ENCODE assay signal across 9 cellular contexts in the genomic region with DNA sequence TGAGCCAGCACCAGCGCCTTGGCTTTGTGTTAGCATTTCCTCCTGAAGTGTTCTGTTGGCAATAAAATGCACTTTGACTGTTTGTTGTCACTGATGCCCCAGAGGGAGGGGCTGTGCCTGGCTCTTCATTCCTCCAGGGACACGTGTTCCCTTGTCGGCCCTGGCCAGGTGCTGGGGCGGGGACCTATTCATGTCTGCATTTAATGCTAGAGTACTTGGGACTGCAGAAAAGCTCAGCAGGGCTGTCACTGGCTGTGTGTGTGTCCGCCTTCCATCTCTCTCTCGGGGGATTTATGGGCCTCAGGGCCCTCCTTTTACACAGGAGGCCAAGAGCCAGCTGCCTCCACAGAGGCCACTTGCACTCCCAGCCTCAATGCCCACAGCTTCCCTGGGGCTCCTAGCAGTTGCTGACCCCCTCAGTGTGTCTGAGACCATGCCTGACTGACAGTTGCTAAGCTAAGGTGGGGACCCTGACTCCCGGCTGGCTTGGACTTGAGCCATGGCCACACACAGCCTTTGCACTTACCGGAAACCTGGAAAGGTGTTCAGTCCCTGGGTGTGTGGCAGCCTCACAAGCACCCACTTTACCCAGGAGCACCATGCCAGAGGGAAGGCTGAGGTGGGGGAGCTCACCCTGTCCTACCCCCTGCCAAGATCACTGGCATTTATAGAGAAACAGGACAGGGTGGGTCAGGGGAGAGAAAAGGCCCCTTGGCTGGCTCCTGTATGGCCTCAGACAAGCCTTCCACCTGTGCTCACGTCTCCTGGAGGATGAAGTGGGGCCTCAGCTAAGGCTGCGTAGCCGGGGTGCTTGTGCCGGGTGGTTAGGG. TPM values are rescaled to one million over a fixed set of nuclear protein-coding genes. Genes with fewer than 3 reads are reported as not detected.
DNase-seq lines count a peak whose midpoint lies in the region; ATAC-seq, FAIRE-seq and TF ChIP-seq lines count a peak whose summit lies in the region.
"Had no signal": no experiment of that assay in that cellular context is flagged by ENCODE, and none has a peak within 500 bp of the region (broad histone marks: within the 10 kb centered on the region; RNA-seq: fewer than 3 reads in every experiment).

No MANE protein-coding gene starts in this region.

- no peak overlapping the region for H3K27ac Mint-ChIP-seq in T-helper 2 cell treated with Interferon-gamma antibody and Interleukin-4, amounts not matched to agents 5 μg/mL and 100 μg/mL, for 36 hours

- POLR2A ChIA-PET in PC-9 (lab: Charles Lee; ENCODE audit: unreplicated experiment), result interaction anchor here (0.5 kb wide), 1 partner anchor 1934 kb away, joined by 3 read pairs; no protein-coding TSS in a partner anchor
- POLR2A ChIA-PET in HEK293T (lab: Yijun Ruan, JAX), result interaction anchor here (0.9 kb wide), 1 partner anchor 369 kb away, joined by 3 read pairs; no protein-coding TSS in a partner anchor

- H4K20me1 ChIP-seq in Karpas-422 (ENCODE audit: insufficient read depth, low read depth, low read length) (no peaks in the 10 kb centered on the region), PC-9 (ENCODE audit: insufficient read depth) (peaks cover 18% of the 10 kb centered on the region; the same call in 1 of the 2 replicates)

- intact Hi-C loops in PC-9 (cut with micrococcal nuclease; ENCODE audit: unreplicated experiment) (loop anchor here (5.0 kb wide), 1 partner anchor 71 kb away; no protein-coding TSS in a partner anchor), left cardiac atrium (cut with DNase I) (loop anchor here in 1 of 2 donors (5.0 kb wide), 1 partner anchor 89 kb away; no protein-coding TSS in a partner anchor)

- no peak overlapping the region for H3K4me3 Mint-ChIP-seq in T-helper 2 cell treated with Interferon-gamma antibody and Interleukin-4, amounts not matched to agents 5 μg/mL and 100 μg/mL, for 36 hours

- peaks cover 11% of the 10 kb centered on the region for H3K4me1 ChIP-seq in Karpas-422 (ENCODE audit: low read length)
- H3K4me1 ChIP-seq in PC-9 (replicated peaks; ENCODE audit: insufficient read depth), result no peaks in the 10 kb centered on the region
- H3K4me1 ChIP-seq in small intestine (ENCODE audit: control insufficient read depth in 2 of 2, insufficient read depth in 1 of 2, low read depth in 1 of 2, low read length in 1 of 2), result peaks cover 0 to 5% of the 10 kb centered on the region in 2 donors

- H3K27ac ChIP-seq in Karpas-422 (ENCODE audit: low read length) (no peak overlapping the region), PC-9 (no peak overlapping the region), small intestine (ENCODE audit: low read depth in 1 of 2, low read length in 1 of 2) (peak overlapping the region; percentile 63 to 94)

- peaks cover 7% of the 10 kb centered on the region for H3K36me3 Mint-ChIP-seq in T-helper 2 cell treated with Interferon-gamma antibody and Interleukin-4, amounts not matched to agents 5 μg/mL and 100 μg/mL, for 36 hours (ENCODE audit: low read depth)

- H3K79me2 ChIP-seq in Karpas-422 (ENCODE audit: low read length) (no peaks in the 10 kb centered on the region), PC-9 (ENCODE audit: low read depth) (no peaks in the 10 kb centered on the region)

- FAIRE-seq in small intestine (lab: Jason Lieb, UNC), result no peak

- no peaks in the 10 kb centered on the region for H3K4me1 Mint-ChIP-seq in T-helper 2 cell treated with Interferon-gamma antibody and Interleukin-4, amounts not matched to agents 5 μg/mL and 100 μg/mL, for 36 hours (ENCODE audit: low read depth)

- H2AFZ ChIP-seq in Karpas-422 (ENCODE audit: low read length) (no peak overlapping the region), PC-9 (no peak overlapping the region)

- no peaks in the 10 kb centered on the region for H3K27me3 ChIP-seq in Karpas-422 (ENCODE audit: low read length)
- no peaks in the 10 kb centered on the region for H3K27me3 ChIP-seq in PC-9 (ENCODE audit: insufficient read depth, low read depth)
- no peaks in the 10 kb centered on the region for H3K27me3 ChIP-seq in small intestine (ENCODE audit: control insufficient read depth in 2 of 2, insufficient read depth in 2 of 2, low read length in 2 of 2)

- H3K9ac ChIP-seq in Karpas-422 (ENCODE audit: low read length), result no peak overlapping the region

- no peak for ATAC-seq in left cardiac atrium
- no peak for ATAC-seq in GM18867 (IDR thresholded peaks at IDR 0.05; ENCODE audit: unreplicated experiment)
- no peak for ATAC-seq in GM21526 (IDR thresholded peaks at IDR 0.05; ENCODE audit: low FRiP score, unreplicated experiment)

- BruUV-seq in PC-9 (replicated peaks; lab: Mats Ljungman, UMichigan), result TSS peak; percentile 7

- no peaks in the 10 kb centered on the region for H3K27me3 Mint-ChIP-seq in T-helper 2 cell treated with Interferon-gamma antibody and Interleukin-4, amounts not matched to agents 5 μg/mL and 100 μg/mL, for 36 hours (ENCODE audit: low read depth)

- WGBS in small intestine, 3 donors, result 24 to 52% (median 47%) methylated on average over 11 to 12 of the region's 12 CpGs

- H3K9me3 Mint-ChIP-seq in T-helper 2 cell treated with Interferon-gamma antibody and Interleukin-4, amounts not matched to agents 5 μg/mL and 100 μg/mL, for 36 hours, result no peaks in the 10 kb centered on the region

- DNase-seq in Karpas-422 (peak; percentile 59), PC-9 (peak; percentile 51 to 68), left cardiac atrium (peak; percentile 22), small intestine (peak; percentile 98), HEK293T (ENCODE audit: extremely low spot score) (no peak)
- no peak for DNase-seq in T-helper 2 cell treated with Interferon-gamma antibody and Interleukin-4, amounts not matched to agents 5 μg/mL and 100 μg/mL, for 36 hours (ENCODE audit: low spot score)
- DNase-seq: NCI-H1930 had no signal

- H3K9me3 ChIP-seq in Karpas-422 (ENCODE audit: low read length) (no peaks in the 10 kb centered on the region), PC-9 (ENCODE audit: insufficient read depth, low read depth) (no peaks in the 10 kb centered on the region), small intestine (ENCODE audit: control insufficient read depth, low read depth) (no peaks in the 10 kb centered on the region)

- H3K4me2 ChIP-seq in Karpas-422 (ENCODE audit: low read depth, low read length, poor library complexity, severe bottlenecking) (no peak overlapping the region), PC-9 (no peak overlapping the region)

- H3K9me2 ChIP-seq in Karpas-422 (replicated peaks; ENCODE audit: insufficient read depth, low read length) (no peaks in the 10 kb centered on the region), PC-9 (ENCODE audit: insufficient read depth) (no peaks in the 10 kb centered on the region)

- H3K36me3 ChIP-seq in Karpas-422 (ENCODE audit: insufficient read depth, low read length) (no peaks in the 10 kb centered on the region), PC-9 (ENCODE audit: low read depth) (no peaks in the 10 kb centered on the region), small intestine (ENCODE audit: control insufficient read depth in 2 of 2, insufficient read depth in 2 of 2, low read length in 2 of 2) (peaks cover 10 to 11% of the 10 kb centered on the region in 2 donors)

- H3K4me3 ChIP-seq in Karpas-422 (ENCODE audit: low read length) (no peak overlapping the region), PC-9 (no peak overlapping the region), small intestine (ENCODE audit: low read depth in 1 of 2, low read length in 2 of 2) (no peak overlapping the region)

- TF ChIP-seq CTCF in PC-9 (conservative IDR thresholded peaks at IDR 0.05), result no peak

- H3F3A ChIP-seq in PC-9 (ENCODE audit: insufficient read depth, low read depth), result peaks cover 42% of the 10 kb centered on the region; the same call in 1 of the 2 replicates

- CTCF ChIA-PET in PC-9 (lab: Charles Lee), result interaction anchor here (0.6 to 0.7 kb wide), 2 partner anchors 26 to 104 kb away, joined by 4 to 16 read pairs; no protein-coding TSS in a partner anchor
- CTCF ChIA-PET in HEK293T (lab: Yijun Ruan, JAX), result interaction anchor here (0.5 kb wide), 1 partner anchor 373 kb away, joined by 5 read pairs; no protein-coding TSS in a partner anchor

TF ChIP-seq in HEK293T, 16 proteins besides CTCF, POLR2A, EP300 and RAD21:
- TF ChIP-seq SUZ12 (IDR thresholded peaks at IDR 0.05), result no peak
- TF ChIP-seq FOXK2 (IDR thresholded peaks at IDR 0.05), result no peak
- TF ChIP-seq LEF1 (IDR thresholded peaks at IDR 0.05; ENCODE audit: borderline replicate concordance), result no peak
- TF ChIP-seq SP1 (IDR thresholded peaks at IDR 0.05), result no peak
- TF ChIP-seq ARNT (IDR thresholded peaks at IDR 0.05), result no peak
- TF ChIP-seq, protein P1, sequence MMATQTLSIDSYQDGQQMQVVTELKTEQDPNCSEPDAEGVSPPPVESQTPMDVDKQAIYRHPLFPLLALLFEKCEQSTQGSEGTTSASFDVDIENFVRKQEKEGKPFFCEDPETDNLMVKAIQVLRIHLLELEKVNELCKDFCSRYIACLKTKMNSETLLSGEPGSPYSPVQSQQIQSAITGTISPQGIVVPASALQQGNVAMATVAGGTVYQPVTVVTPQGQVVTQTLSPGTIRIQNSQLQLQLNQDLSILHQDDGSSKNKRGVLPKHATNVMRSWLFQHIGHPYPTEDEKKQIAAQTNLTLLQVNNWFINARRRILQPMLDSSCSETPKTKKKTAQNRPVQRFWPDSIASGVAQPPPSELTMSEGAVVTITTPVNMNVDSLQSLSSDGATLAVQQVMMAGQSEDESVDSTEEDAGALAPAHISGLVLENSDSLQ (IDR thresholded peaks at IDR 0.05), result no peak
- no peak for TF ChIP-seq CTBP1 (IDR thresholded peaks at IDR 0.05; ENCODE audit: borderline replicate concordance)
- no peak for TF ChIP-seq TARDBP (IDR thresholded peaks at IDR 0.05)
- TF ChIP-seq L3MBTL2 (conservative IDR thresholded peaks at IDR 0.05), result no peak
- no peak for TF ChIP-seq ZNF384 (IDR thresholded peaks at IDR 0.05)
- TF ChIP-seq HDGF (IDR thresholded peaks at IDR 0.05; ENCODE audit: borderline replicate concordance), result no peak
- TF ChIP-seq NFRKB (IDR thresholded peaks at IDR 0.05), result no peak
- TF ChIP-seq BHLHE40 (IDR thresholded peaks at IDR 0.05; ENCODE audit: borderline replicate concordance), result no peak
- TF ChIP-seq ELF4 (IDR thresholded peaks at IDR 0.05), result no peak
- no peak for TF ChIP-seq FOXA1 (IDR thresholded peaks at IDR 0.05)

RNA-seq across cellular contexts. Expression of gene HIP1R, which starts 27.8 kb away (rescaled TPM):
- 19.4 and 42.9 TPM in 2 replicates for total RNA-seq in Karpas-422 (2014; rRNA removed; shearing (Covaris generic); ENCODE audit: low replicate concordance)
- total RNA-seq in PC-9 (2021) (33.1 and 47.4 TPM in 2 replicates), left cardiac atrium (10 to 100 TPM; 24.9 to 38.9 TPM)
- polyA plus RNA-seq in small intestine, result 100 to 1,000 TPM in 2 of 3 donors, 10 to 100 TPM in 1; 71.2 to 284 (median 126) TPM

RNA-seq across cellular contexts. Expression of gene VPS37B, which starts 32.8 kb away (rescaled TPM):
- not detected in 2 replicates for total RNA-seq in Karpas-422 (2014; rRNA removed; shearing (Covaris generic); ENCODE audit: low replicate concordance)
- total RNA-seq in PC-9 (2021), result 51.4 and 53.5 TPM in 2 replicates
- 10 to 100 TPM; 20.5 to 22.7 TPM for total RNA-seq in left cardiac atrium
- polyA plus RNA-seq in small intestine, result 10 to 100 TPM; 22.8 to 31.4 (median 24.0) TPM

Comparison
In these comparisons a context has a peak if more than half of its experiments do, and no peak if none do; other contexts are left out.
1. DNase-seq: peak in Karpas-422 (single experiment), PC-9 (2 of 2), left cardiac atrium (single experiment) and small intestine (single experiment); none in T-helper 2 cell treated with Interferon-gamma antibody and Interleukin-4, amounts not matched to agents 5 μg/mL and 100 μg/mL, for 36 hours (single experiment) and HEK293T (single experiment).
2. H3K27ac ChIP-seq: peak in small intestine (2 of 2); none in Karpas-422 (single experiment) and PC-9 (single experiment).
3. RNA of gene VPS37B, which starts 32.8 kb away (total RNA-seq): 51.4 to 53.5 TPM in PC-9 and 20.5 to 22.7 TPM in left cardiac atrium; not detected in Karpas-422; every median in the first group is over 10 times any median in the second.